In genomic region chr18:51160646-51161045, GRCh38 we compare ENCODE assay signal across 27 cellular contexts.
"Had no signal": no experiment of that assay in that cellular context is flagged by ENCODE, and none has a peak within 500 bp of the region (broad histone marks: within the 10 kb centered on the region; RNA-seq: fewer than 3 reads in every experiment).

No MANE protein-coding gene starts in this region.

- H3K4me3 Mint-ChIP-seq: mesothelial cell of epicardium; naive B cell; nephron progenitor cell; neural progenitor cell; stimulated activated naive B cell treated with anti-CD40 and anti-IgM and Interleukin-4, amounts not matched to agents 10 μg/mL and 1 μg/mL and 100 μg/mL, for 72 hours had no signal

- H3K27ac ChIP-seq: left lung, lower lobe of right lung, neural progenitor cell, ovary, right atrium auricular region, right lobe of liver, stomach, testis, thyroid gland, transverse colon, uterus had no signal

- H2AFZ ChIP-seq: neural progenitor cell had no signal

- H3K36me3 Mint-ChIP-seq: mesothelial cell of epicardium, naive B cell, natural killer cell, neural progenitor cell had no signal

- H3K4me2 ChIP-seq: neural progenitor cell, smooth muscle cell had no signal

- H3K4me1 ChIP-seq: left lung, lower lobe of right lung, right atrium auricular region, right lobe of liver, stomach, testis, thyroid gland, transverse colon, uterus had no signal

- H3K4me3 ChIP-seq: left lung, lower lobe of right lung, neural progenitor cell, ovary, right atrium auricular region, right lobe of liver, smooth muscle cell, stomach, testis, thyroid gland, transverse colon, uterus had no signal

- DNase-seq: hippocampal formation; kidney; left colon; left lung; lower lobe of right lung; mesendoderm; naive B cell; natural killer cell; nephron progenitor cell; ovary; right lobe of liver; stimulated activated CD4-positive, alpha-beta T cell treated with anti-CD3 and anti-CD28 coated beads, Interleukin-1b, Interleukin-23, amount 100 ng/mL, for 48 hours; stimulated activated CD4-positive, alpha-beta T cell treated with anti-CD3 and anti-CD28 coated beads, Interleukin-2, amount 100 ng/mL, for 48 hours; stimulated activated CD4-positive, alpha-beta T cell treated with anti-CD3 and anti-CD28 coated beads, Interleukin-4, amount 100 ng/mL, for 4 hours; stimulated activated CD8-positive, alpha-beta memory T cell treated with anti-CD3 and anti-CD28 coated beads, Interleukin-4, amount 100 ng/mL, for 48 hours; stimulated activated naive B cell treated with anti-CD40 and anti-IgM and Interleukin-4, amounts not matched to agents 10 μg/mL and 1 μg/mL and 100 μg/mL, for 72 hours; stimulated activated naive CD8-positive, alpha-beta T cell treated with anti-CD3 and anti-CD28 coated beads, Interleukin-15, Interleukin-2, amounts not matched to agents 100 U/mL and 50 U/mL, for 24 hours; stomach; testis; thyroid gland; transverse colon; uterus had no signal

- H3K27me3 ChIP-seq: left lung, neural progenitor cell, ovary, right atrium auricular region, right lobe of liver, stomach, testis, thyroid gland, transverse colon, uterus had no signal

- H3K9me3 Mint-ChIP-seq: mesothelial cell of epicardium, naive B cell, natural killer cell, nephron progenitor cell had no signal

- H3K27me3 Mint-ChIP-seq: naive B cell; progenitor cell of endocrine pancreas; stimulated activated naive B cell treated with anti-CD40 and anti-IgM and Interleukin-4, amounts not matched to agents 10 μg/mL and 1 μg/mL and 100 μg/mL, for 72 hours had no signal

- ATAC-seq: left colon; left lung; lower lobe of right lung; natural killer cell; stimulated activated naive CD8-positive, alpha-beta T cell treated with anti-CD3 and anti-CD28 coated beads, Interleukin-15, Interleukin-2, amounts not matched to agents 100 U/mL and 50 U/mL, for 24 hours had no signal

- H3K4me1 Mint-ChIP-seq: mesothelial cell of epicardium had no signal

- H3K36me3 ChIP-seq: left lung, lower lobe of right lung, neural progenitor cell, ovary, right atrium auricular region, right lobe of liver, stomach, thyroid gland, transverse colon, uterus had no signal

- H3K9ac ChIP-seq: neural progenitor cell had no signal

- H3K27ac Mint-ChIP-seq: mesothelial cell of epicardium; nephron progenitor cell; neural progenitor cell; progenitor cell of endocrine pancreas; stimulated activated naive B cell treated with anti-CD40 and anti-IgM and Interleukin-4, amounts not matched to agents 10 μg/mL and 1 μg/mL and 100 μg/mL, for 72 hours had no signal

- H3K9me3 ChIP-seq: left lung, lower lobe of right lung, ovary, right atrium auricular region, right lobe of liver, stomach, testis, thyroid gland, transverse colon, uterus had no signal
